1 cellular context compared by ENCODE assay signal in the genomic region with DNA sequence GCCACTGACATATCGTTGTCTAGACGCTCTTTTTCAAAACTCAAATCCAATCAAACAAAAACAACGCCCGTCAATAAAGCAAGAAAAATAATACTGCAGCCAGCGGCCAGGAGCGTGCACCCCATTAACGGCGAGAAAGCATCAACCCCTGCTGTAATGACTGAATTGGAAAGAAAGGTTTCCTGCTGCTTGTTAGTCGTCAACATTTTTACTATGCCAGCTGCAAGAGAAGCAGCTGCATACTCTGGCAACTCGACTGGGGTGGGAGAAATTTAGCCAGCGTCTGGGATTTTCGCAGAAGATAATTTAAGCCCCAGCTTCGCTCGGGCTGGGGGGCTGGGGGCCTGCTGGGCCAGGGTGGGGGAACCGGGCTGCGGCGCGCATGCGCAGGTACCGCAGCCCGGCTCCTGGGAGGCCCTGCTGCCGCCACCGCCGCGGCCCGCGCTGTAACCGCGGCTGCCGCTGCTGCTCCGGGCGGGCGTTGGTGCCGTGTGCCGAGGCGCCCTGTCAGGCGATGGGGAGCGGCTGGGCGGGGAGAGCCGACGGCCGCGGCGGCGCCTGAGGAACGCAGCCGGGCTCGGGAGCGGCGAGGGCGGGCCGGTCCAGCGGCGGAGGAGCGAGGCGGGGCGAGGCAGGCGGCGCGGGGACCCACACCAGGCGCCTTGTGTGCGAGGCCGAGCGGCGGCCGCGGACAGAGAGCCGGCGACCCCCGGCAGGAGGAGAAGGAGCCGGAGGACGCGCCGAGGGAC.
TF ChIP-seq lines count a peak whose summit lies in the region.

No MANE protein-coding gene starts in this region.

TF ChIP-seq in K562, 482 proteins besides CTCF, POLR2A, EP300 and RAD21 (continued from another document and continues in another):
- TF ChIP-seq, protein P1, sequence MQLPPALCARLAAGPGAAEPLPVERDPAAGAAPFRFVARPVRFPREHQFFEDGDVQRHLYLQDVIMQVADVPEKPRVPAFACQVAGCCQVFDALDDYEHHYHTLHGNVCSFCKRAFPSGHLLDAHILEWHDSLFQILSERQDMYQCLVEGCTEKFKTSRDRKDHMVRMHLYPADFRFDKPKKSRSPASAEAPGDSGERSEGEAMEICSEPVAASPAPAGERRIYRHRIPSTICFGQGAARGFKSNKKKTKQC (CRISPR knock-in tag; IDR thresholded peaks at IDR 0.05), result no peak; the same call in 1 of the 2 replicates
- TF ChIP-seq HDGF (IDR thresholded peaks at IDR 0.05) (peak; percentile 46; the same call in 1 of the 2 replicates), FOXK2 (conservative IDR thresholded peaks at IDR 0.05 in 1 of 2, IDR thresholded peaks at IDR 0.05 in 1 of 2; ENCODE audit: low read depth in 2 of 2) (peak in 1 of 2 experiments; percentile 43; a peak in 1 of 4 replicates), PHF21A (IDR thresholded peaks at IDR 0.05; ENCODE audit: borderline replicate concordance, low read depth) (no peak), ZFPM2 (CRISPR knock-in tag; IDR thresholded peaks at IDR 0.05) (0 out of 2 replicates have a peak, but pooled peaks have one; percentile 78), MTA2 (IDR thresholded peaks at IDR 0.05; ENCODE audit: low read depth) (no peak), NR2C1 (IDR thresholded peaks at IDR 0.05) (no peak), NR2C1 (tag; IDR thresholded peaks at IDR 0.05) (peak; percentile 28; the same call in 1 of the 2 replicates), LEF1 (IDR thresholded peaks at IDR 0.05) (no peak), SPI1 (IDR thresholded peaks at IDR 0.05; ENCODE audit: borderline replicate concordance, low read depth, low read length) (no peak), ZNF143 (CRISPR knock-in tag; IDR thresholded peaks at IDR 0.05) (no peak), SRSF7 (optimal IDR thresholded peaks at IDR 0.05; ENCODE audit: low read depth, low read length) (no peak), GTF2F1 (IDR thresholded peaks at IDR 0.05; ENCODE audit: low read depth, low read length) (0 out of 2 replicates have a peak, but pooled peaks have one; percentile 41), HMGN3 (IDR thresholded peaks at IDR 0.05; ENCODE audit: borderline replicate concordance, extremely low read depth, insufficient read length, low read depth, low read length) (peak; percentile 76), POLR2AphosphoS5 (IDR thresholded peaks at IDR 0.05; ENCODE audit: control insufficient read depth, insufficient read depth, low read depth, low read length) (peak; percentile 74), SMAD1 (IDR thresholded peaks at IDR 0.05; ENCODE audit: low read depth, low read length, partially characterized antibody) (no peak), SP2 (IDR thresholded peaks at IDR 0.05; ENCODE audit: extremely low read depth, low read depth, low read length, poor library complexity, severe bottlenecking) (no peak), ZNF717 (CRISPR knock-in tag; IDR thresholded peaks at IDR 0.05) (no peak), CBFA2T3 (IDR thresholded peaks at IDR 0.05) (peak; percentile 22; the same call in 1 of the 2 replicates), ZNF707 (CRISPR knock-in tag; conservative IDR thresholded peaks at IDR 0.05) (no peak), SRSF3 (IDR thresholded peaks at IDR 0.05; ENCODE audit: insufficient read depth, low read length) (no peak), FOS (IDR thresholded peaks at IDR 0.05; ENCODE audit: extremely low read depth, insufficient read length) (no peak), GTF2E2 (tag; IDR thresholded peaks at IDR 0.05) (0 out of 2 replicates have a peak, but pooled peaks have one; percentile 17), GTF2A2 (tag; IDR thresholded peaks at IDR 0.05) (no peak), PCBP2 (IDR thresholded peaks at IDR 0.05; ENCODE audit: low read depth, low read length, poor library complexity, severe bottlenecking) (no peak), CAMTA2 (CRISPR knock-in tag; conservative IDR thresholded peaks at IDR 0.05) (0 out of 2 replicates have a peak, but pooled peaks have one; percentile 50), SNRNP70 (optimal IDR thresholded peaks at IDR 0.05; ENCODE audit: low read depth, low read length) (no peak), KDM1A (IDR thresholded peaks at IDR 0.05) (no peak), NBN (IDR thresholded peaks at IDR 0.05; ENCODE audit: low read depth) (0 out of 2 replicates have a peak, but pooled peaks have one; percentile 28), SAP30 (IDR thresholded peaks at IDR 0.05; ENCODE audit: borderline replicate concordance, insufficient read depth, low read depth, low read length, poor library complexity, severe bottlenecking) (peak; percentile 31), PHF8 (IDR thresholded peaks at IDR 0.05; ENCODE audit: borderline replicate concordance, low read length) (peak; percentile 70; the same call in 1 of the 2 replicates), MAFG (tag; conservative IDR thresholded peaks at IDR 0.05) (no peak), BRD9 (IDR thresholded peaks at IDR 0.05; ENCODE audit: low read depth, partially characterized antibody) (peak; percentile 20), PML (IDR thresholded peaks at IDR 0.05; ENCODE audit: low read length) (no peak), SMARCB1 (IDR thresholded peaks at IDR 0.05; ENCODE audit: insufficient read length, low read depth) (no peak), NCOA6 (IDR thresholded peaks at IDR 0.05) (no peak), ZFX (CRISPR knock-in tag; IDR thresholded peaks at IDR 0.05) (peak; percentile 74)
- TF ChIP-seq, protein P2, sequence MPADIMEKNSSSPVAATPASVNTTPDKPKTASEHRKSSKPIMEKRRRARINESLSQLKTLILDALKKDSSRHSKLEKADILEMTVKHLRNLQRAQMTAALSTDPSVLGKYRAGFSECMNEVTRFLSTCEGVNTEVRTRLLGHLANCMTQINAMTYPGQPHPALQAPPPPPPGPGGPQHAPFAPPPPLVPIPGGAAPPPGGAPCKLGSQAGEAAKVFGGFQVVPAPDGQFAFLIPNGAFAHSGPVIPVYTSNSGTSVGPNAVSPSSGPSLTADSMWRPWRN (IDR thresholded peaks at IDR 0.05; ENCODE audit: low read depth), result 0 out of 2 replicates have a peak, but pooled peaks have one; percentile 25
- TF ChIP-seq, protein P3, sequence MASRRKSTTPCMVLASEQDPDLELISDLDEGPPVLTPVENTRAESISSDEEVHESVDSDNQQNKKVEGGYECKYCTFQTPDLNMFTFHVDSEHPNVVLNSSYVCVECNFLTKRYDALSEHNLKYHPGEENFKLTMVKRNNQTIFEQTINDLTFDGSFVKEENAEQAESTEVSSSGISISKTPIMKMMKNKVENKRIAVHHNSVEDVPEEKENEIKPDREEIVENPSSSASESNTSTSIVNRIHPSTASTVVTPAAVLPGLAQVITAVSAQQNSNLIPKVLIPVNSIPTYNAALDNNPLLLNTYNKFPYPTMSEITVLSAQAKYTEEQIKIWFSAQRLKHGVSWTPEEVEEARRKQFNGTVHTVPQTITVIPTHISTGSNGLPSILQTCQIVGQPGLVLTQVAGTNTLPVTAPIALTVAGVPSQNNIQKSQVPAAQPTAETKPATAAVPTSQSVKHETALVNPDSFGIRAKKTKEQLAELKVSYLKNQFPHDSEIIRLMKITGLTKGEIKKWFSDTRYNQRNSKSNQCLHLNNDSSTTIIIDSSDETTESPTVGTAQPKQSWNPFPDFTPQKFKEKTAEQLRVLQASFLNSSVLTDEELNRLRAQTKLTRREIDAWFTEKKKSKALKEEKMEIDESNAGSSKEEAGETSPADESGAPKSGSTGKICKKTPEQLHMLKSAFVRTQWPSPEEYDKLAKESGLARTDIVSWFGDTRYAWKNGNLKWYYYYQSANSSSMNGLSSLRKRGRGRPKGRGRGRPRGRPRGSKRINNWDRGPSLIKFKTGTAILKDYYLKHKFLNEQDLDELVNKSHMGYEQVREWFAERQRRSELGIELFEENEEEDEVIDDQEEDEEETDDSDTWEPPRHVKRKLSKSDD (conservative IDR thresholded peaks at IDR 0.05; ENCODE audit: low read length), result no peak
- TF ChIP-seq, protein P4, sequence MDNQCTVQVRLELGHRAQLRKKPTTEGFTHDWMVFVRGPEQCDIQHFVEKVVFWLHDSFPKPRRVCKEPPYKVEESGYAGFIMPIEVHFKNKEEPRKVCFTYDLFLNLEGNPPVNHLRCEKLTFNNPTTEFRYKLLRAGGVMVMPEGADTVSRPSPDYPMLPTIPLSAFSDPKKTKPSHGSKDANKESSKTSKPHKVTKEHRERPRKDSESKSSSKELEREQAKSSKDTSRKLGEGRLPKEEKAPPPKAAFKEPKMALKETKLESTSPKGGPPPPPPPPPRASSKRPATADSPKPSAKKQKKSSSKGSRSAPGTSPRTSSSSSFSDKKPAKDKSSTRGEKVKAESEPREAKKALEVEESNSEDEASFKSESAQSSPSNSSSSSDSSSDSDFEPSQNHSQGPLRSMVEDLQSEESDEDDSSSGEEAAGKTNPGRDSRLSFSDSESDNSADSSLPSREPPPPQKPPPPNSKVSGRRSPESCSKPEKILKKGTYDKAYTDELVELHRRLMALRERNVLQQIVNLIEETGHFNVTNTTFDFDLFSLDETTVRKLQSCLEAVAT (IDR thresholded peaks at IDR 0.05), result peak; percentile 95 to 96
- TF ChIP-seq, protein P5, sequence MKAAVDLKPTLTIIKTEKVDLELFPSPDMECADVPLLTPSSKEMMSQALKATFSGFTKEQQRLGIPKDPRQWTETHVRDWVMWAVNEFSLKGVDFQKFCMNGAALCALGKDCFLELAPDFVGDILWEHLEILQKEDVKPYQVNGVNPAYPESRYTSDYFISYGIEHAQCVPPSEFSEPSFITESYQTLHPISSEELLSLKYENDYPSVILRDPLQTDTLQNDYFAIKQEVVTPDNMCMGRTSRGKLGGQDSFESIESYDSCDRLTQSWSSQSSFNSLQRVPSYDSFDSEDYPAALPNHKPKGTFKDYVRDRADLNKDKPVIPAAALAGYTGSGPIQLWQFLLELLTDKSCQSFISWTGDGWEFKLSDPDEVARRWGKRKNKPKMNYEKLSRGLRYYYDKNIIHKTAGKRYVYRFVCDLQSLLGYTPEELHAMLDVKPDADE (conservative IDR thresholded peaks at IDR 0.05; ENCODE audit: control insufficient read depth, low read depth, low read length), result peak; percentile 13; the same call in 1 of the 2 replicates
- TF ChIP-seq, protein P6, sequence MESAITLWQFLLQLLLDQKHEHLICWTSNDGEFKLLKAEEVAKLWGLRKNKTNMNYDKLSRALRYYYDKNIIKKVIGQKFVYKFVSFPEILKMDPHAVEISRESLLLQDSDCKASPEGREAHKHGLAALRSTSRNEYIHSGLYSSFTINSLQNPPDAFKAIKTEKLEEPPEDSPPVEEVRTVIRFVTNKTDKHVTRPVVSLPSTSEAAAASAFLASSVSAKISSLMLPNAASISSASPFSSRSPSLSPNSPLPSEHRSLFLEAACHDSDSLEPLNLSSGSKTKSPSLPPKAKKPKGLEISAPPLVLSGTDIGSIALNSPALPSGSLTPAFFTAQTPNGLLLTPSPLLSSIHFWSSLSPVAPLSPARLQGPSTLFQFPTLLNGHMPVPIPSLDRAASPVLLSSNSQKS (CRISPR knock-in tag; IDR thresholded peaks at IDR 0.05), result no peak
- TF ChIP-seq, protein P7, sequence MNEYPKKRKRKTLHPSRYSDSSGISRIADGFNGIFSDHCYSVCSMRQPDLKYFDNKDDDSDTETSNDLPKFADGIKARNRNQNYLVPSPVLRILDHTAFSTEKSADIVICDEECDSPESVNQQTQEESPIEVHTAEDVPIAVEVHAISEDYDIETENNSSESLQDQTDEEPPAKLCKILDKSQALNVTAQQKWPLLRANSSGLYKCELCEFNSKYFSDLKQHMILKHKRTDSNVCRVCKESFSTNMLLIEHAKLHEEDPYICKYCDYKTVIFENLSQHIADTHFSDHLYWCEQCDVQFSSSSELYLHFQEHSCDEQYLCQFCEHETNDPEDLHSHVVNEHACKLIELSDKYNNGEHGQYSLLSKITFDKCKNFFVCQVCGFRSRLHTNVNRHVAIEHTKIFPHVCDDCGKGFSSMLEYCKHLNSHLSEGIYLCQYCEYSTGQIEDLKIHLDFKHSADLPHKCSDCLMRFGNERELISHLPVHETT (CRISPR knock-in tag; conservative IDR thresholded peaks at IDR 0.05 in 1 of 2, IDR thresholded peaks at IDR 0.05 in 1 of 2), result no peak; a peak in 1 of 4 replicates
- TF ChIP-seq, protein P8, sequence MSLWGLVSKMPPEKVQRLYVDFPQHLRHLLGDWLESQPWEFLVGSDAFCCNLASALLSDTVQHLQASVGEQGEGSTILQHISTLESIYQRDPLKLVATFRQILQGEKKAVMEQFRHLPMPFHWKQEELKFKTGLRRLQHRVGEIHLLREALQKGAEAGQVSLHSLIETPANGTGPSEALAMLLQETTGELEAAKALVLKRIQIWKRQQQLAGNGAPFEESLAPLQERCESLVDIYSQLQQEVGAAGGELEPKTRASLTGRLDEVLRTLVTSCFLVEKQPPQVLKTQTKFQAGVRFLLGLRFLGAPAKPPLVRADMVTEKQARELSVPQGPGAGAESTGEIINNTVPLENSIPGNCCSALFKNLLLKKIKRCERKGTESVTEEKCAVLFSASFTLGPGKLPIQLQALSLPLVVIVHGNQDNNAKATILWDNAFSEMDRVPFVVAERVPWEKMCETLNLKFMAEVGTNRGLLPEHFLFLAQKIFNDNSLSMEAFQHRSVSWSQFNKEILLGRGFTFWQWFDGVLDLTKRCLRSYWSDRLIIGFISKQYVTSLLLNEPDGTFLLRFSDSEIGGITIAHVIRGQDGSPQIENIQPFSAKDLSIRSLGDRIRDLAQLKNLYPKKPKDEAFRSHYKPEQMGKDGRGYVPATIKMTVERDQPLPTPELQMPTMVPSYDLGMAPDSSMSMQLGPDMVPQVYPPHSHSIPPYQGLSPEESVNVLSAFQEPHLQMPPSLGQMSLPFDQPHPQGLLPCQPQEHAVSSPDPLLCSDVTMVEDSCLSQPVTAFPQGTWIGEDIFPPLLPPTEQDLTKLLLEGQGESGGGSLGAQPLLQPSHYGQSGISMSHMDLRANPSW (CRISPR knock-in tag; IDR thresholded peaks at IDR 0.05), result no peak
- TF ChIP-seq, protein P9, sequence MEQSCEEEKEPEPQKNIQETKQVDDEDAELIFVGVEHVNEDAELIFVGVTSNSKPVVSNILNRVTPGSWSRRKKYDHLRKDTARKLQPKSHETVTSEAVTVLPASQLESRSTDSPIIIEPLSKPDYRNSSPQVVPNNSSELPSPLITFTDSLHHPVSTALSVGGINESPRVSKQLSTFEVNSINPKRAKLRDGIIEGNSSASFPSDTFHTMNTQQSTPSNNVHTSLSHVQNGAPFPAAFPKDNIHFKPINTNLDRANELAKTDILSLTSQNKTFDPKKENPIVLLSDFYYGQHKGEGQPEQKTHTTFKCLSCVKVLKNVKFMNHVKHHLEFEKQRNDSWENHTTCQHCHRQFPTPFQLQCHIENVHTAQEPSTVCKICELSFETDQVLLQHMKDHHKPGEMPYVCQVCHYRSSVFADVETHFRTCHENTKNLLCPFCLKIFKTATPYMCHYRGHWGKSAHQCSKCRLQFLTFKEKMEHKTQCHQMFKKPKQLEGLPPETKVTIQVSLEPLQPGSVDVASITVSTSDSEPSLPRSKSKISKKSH (CRISPR knock-in tag; IDR thresholded peaks at IDR 0.05), result no peak
- TF ChIP-seq, protein P10, sequence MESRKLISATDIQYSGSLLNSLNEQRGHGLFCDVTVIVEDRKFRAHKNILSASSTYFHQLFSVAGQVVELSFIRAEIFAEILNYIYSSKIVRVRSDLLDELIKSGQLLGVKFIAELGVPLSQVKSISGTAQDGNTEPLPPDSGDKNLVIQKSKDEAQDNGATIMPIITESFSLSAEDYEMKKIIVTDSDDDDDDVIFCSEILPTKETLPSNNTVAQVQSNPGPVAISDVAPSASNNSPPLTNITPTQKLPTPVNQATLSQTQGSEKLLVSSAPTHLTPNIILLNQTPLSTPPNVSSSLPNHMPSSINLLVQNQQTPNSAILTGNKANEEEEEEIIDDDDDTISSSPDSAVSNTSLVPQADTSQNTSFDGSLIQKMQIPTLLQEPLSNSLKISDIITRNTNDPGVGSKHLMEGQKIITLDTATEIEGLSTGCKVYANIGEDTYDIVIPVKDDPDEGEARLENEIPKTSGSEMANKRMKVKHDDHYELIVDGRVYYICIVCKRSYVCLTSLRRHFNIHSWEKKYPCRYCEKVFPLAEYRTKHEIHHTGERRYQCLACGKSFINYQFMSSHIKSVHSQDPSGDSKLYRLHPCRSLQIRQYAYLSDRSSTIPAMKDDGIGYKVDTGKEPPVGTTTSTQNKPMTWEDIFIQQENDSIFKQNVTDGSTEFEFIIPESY (CRISPR knock-in tag; IDR thresholded peaks at IDR 0.05), result 0 out of 2 replicates have a peak, but pooled peaks have one; percentile 1
